Comparison of ENCODE assay signal across 22 cellular contexts in the genomic region with DNA sequence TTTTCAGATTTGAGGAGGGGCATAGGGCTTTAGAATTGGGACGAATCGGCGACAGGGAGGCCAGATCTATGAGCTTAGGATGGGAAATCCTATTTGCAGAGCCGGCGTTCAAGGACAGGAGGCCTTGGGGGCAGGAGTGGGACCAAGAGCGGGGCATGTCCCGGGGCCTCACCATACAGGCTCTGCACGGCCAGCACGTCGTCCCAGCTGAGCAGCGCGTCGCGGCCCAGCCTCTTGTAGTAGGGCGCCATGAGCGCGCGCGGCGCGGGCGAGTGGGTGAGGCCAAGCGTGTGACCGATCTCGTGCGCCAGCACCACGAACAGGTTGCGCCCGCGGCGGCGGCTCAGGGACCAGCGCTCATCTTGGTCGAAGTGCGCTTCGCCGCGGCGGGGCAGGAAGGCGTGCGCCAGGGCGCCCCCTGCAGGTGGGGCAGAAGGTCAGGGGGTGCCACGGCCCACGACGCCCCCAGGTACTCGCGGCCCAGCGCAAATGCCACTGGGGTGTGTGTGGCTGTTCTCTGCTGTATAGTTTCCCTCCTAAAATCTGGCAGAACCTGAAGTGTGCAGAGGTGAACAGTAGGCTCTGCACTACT. TPM values are rescaled to one million over a fixed set of nuclear protein-coding genes. Genes with fewer than 3 reads are reported as not detected.
A peak's percentile ranks its signal among the peaks of the same experiment; 100 is the strongest.
DNase-seq lines count a peak whose midpoint lies in the region; ATAC-seq, FAIRE-seq and TF ChIP-seq lines count a peak whose summit lies in the region.
"Had no signal": no experiment of that assay in that cellular context is flagged by ENCODE, and none has a peak within 500 bp of the region (broad histone marks: within the 10 kb centered on the region; RNA-seq: fewer than 3 reads in every experiment).

No MANE protein-coding gene starts in this region.

- H3K27me3 ChIP-seq in H1 (replicated peaks in 1 of 4; ENCODE audit: control insufficient read depth in 3 of 4, extremely low read depth in 1 of 4, insufficient read depth in 3 of 4, low read length in 3 of 4), result peaks cover 0 to 3% (median 1%) of the 10 kb centered on the region in 4 experiments; a peak in 3 of 7 replicates
- H3K27me3 ChIP-seq: right lobe of liver, tibial artery had no signal

- no peaks in the 10 kb centered on the region for H3K36me3 Mint-ChIP-seq in stimulated activated naive B cell treated with anti-CD40 and anti-IgM and Interleukin-4, amounts not matched to agents 10 μg/mL and 1 μg/mL and 100 μg/mL, for 72 hours
- H3K36me3 Mint-ChIP-seq in activated CD4-positive, alpha-beta T cell treated with anti-CD3 and anti-CD28 coated beads, Interleukin-2, amount 10 ng/mL, durations not matched to agents 7 days and 5 days (ENCODE audit: low read depth), result no peaks in the 10 kb centered on the region
- H3K36me3 Mint-ChIP-seq: CD8-positive, alpha-beta T cell; naive B cell had no signal

- H2BK20ac ChIP-seq in H1 (ENCODE audit: low read length), result no peak overlapping the region

- no peak overlapping the region for H3K4me3 Mint-ChIP-seq in stimulated activated naive B cell treated with anti-CD40 and anti-IgM and Interleukin-4, amounts not matched to agents 10 μg/mL and 1 μg/mL and 100 μg/mL, for 72 hours
- H3K4me3 Mint-ChIP-seq in activated CD4-positive, alpha-beta T cell treated with anti-CD3 and anti-CD28 coated beads, Interleukin-2, amount 10 ng/mL, durations not matched to agents 7 days and 5 days, result no peak overlapping the region
- H3K4me3 Mint-ChIP-seq: CD8-positive, alpha-beta T cell had no signal

- no peak for TF ChIP-seq POLR2A in H1 (IDR thresholded peaks at IDR 0.05; ENCODE audit: control extremely low read depth in 1 of 2, low read depth in 2 of 2, low read length in 2 of 2)

- TF ChIP-seq EP300 in H1 (IDR thresholded peaks at IDR 0.05; ENCODE audit: borderline replicate concordance in 1 of 2, low read depth in 2 of 2, low read length in 2 of 2), result no peak

- H4K8ac ChIP-seq in H1 (ENCODE audit: extremely low read depth, insufficient read depth, low read length), result no peak overlapping the region; the same call in 1 of the 2 replicates

- no peaks in the 10 kb centered on the region for H3K79me1 ChIP-seq in H1 (ENCODE audit: low read depth, low read length)

- H3K4me2 ChIP-seq in H1 (ENCODE audit: insufficient read depth in 1 of 2, low read depth in 2 of 2, low read length in 2 of 2), result no peak overlapping the region

- no peak overlapping the region for H3K4ac ChIP-seq in H1 (replicated peaks; ENCODE audit: insufficient read length, low read depth, low read length)

- H2BK15ac ChIP-seq in H1 (ENCODE audit: low read length), result no peak overlapping the region

- peak overlapping the region; percentile 20 for H3K27ac Mint-ChIP-seq in stimulated activated naive B cell treated with anti-CD40 and anti-IgM and Interleukin-4, amounts not matched to agents 10 μg/mL and 1 μg/mL and 100 μg/mL, for 72 hours
- no peak overlapping the region for H3K27ac Mint-ChIP-seq in activated CD4-positive, alpha-beta T cell treated with anti-CD3 and anti-CD28 coated beads, Interleukin-2, amount 10 ng/mL, durations not matched to agents 7 days and 5 days
- H3K27ac Mint-ChIP-seq: CD8-positive, alpha-beta T cell had no signal

- no peak overlapping the region for H3K18ac ChIP-seq in H1 (ENCODE audit: extremely low read depth, low read length)

- H3K14ac ChIP-seq in H1 (ENCODE audit: insufficient read length), result no peak overlapping the region

- FAIRE-seq in H1 (lab: Jason Lieb, UNC), result no peak

- no peak for TF ChIP-seq RAD21 in H1 (IDR thresholded peaks at IDR 0.05 in 1 of 2, conservative IDR thresholded peaks at IDR 0.05 in 1 of 2; ENCODE audit: low read depth in 2 of 2, low read length in 2 of 2)

- peaks cover 2 to 3% of the 10 kb centered on the region in 2 donors for H3K4me1 Mint-ChIP-seq in stimulated activated naive B cell treated with anti-CD40 and anti-IgM and Interleukin-4, amounts not matched to agents 10 μg/mL and 1 μg/mL and 100 μg/mL, for 72 hours
- H3K4me1 Mint-ChIP-seq in activated CD4-positive, alpha-beta T cell treated with anti-CD3 and anti-CD28 coated beads, Interleukin-2, amount 10 ng/mL, durations not matched to agents 7 days and 5 days, result peaks cover 3% of the 10 kb centered on the region

- peaks cover 20 to 26% of the 10 kb centered on the region in 2 donors for H3K27me3 Mint-ChIP-seq in stimulated activated naive B cell treated with anti-CD40 and anti-IgM and Interleukin-4, amounts not matched to agents 10 μg/mL and 1 μg/mL and 100 μg/mL, for 72 hours
- peaks cover 8% of the 10 kb centered on the region for H3K27me3 Mint-ChIP-seq in activated CD4-positive, alpha-beta T cell treated with anti-CD3 and anti-CD28 coated beads, Interleukin-2, amount 10 ng/mL, durations not matched to agents 7 days and 5 days

- no peak overlapping the region for H3K4me3 ChIP-seq in LNCaP clone FGC (ENCODE audit: low read depth, low read length)
- no peak overlapping the region for H3K4me3 ChIP-seq in H1 (ENCODE audit: extremely low read depth in 1 of 4, insufficient read depth in 2 of 4, low read depth in 3 of 4, low read length in 4 of 4)
- H3K4me3 ChIP-seq: right lobe of liver, tibial artery had no signal

- H3K9me3 Mint-ChIP-seq in stimulated activated naive B cell treated with anti-CD40 and anti-IgM and Interleukin-4, amounts not matched to agents 10 μg/mL and 1 μg/mL and 100 μg/mL, for 72 hours, result no peaks in the 10 kb centered on the region
- no peaks in the 10 kb centered on the region for H3K9me3 Mint-ChIP-seq in activated CD4-positive, alpha-beta T cell treated with anti-CD3 and anti-CD28 coated beads, Interleukin-2, amount 10 ng/mL, durations not matched to agents 7 days and 5 days
- H3K9me3 Mint-ChIP-seq: CD8-positive, alpha-beta T cell; naive B cell had no signal

- no peak overlapping the region for H2AK5ac ChIP-seq in H1 (ENCODE audit: low read depth, low read length)

- peaks cover 5 to 30% (median 12%) of the 10 kb centered on the region in 4 experiments for H3K4me1 ChIP-seq in H1 (replicated peaks in 1 of 4; ENCODE audit: control insufficient read depth in 3 of 4, insufficient read depth in 4 of 4, low read length in 3 of 4)
- H3K4me1 ChIP-seq: right lobe of liver had no signal

- H3K56ac ChIP-seq in H1 (replicated peaks; ENCODE audit: insufficient read length, low read depth, low read length), result no peak overlapping the region

- H4K91ac ChIP-seq in H1 (replicated peaks; ENCODE audit: insufficient read length, low read length), result no peak overlapping the region

- POLR2A ChIA-PET in H1 (lab: Charles Lee; ENCODE audit: partially characterized antibody), result interaction anchor here (0.7 to 1.5 kb wide), 2 partner anchors 32 to 38 kb away, joined by 3 to 5 read pairs; partner anchors contain the start of gene TAF15
- POLR2A ChIA-PET in activated CD4-positive, alpha-beta T cell treated with anti-CD3 and anti-CD28 coated beads, Interleukin-2, amount 10 ng/mL, durations not matched to agents 7 days and 5 days (lab: Charles Lee), result no interaction called here
- POLR2A ChIA-PET in GM10248 (lab: Yijun Ruan, JAX), result no interaction called here

- H3K36me3 ChIP-seq in H1 (ENCODE audit: control insufficient read depth in 2 of 4, insufficient read depth in 4 of 4, low read length in 3 of 4), result no peaks in the 10 kb centered on the region
- H3K36me3 ChIP-seq: right lobe of liver, tibial artery had no signal

- no peak overlapping the region for H2BK120ac ChIP-seq in H1 (replicated peaks; ENCODE audit: low read depth, low read length)

- no peak overlapping the region for H3K27ac ChIP-seq in H1 (ENCODE audit: low read depth, low read length)
- H3K27ac ChIP-seq: right lobe of liver, tibial artery had no signal

- no peak overlapping the region for H3K9ac ChIP-seq in H1 (replicated peaks in 1 of 4; ENCODE audit: extremely low read depth in 1 of 4, low read depth in 3 of 4, low read length in 3 of 4)

- H2BK12ac ChIP-seq in H1 (ENCODE audit: low read depth, low read length), result no peak overlapping the region

- H3K9me3 ChIP-seq in H1 (ENCODE audit: insufficient read depth in 2 of 2, low read depth in 1 of 2, low read length in 1 of 2), result no peaks in the 10 kb centered on the region; a peak in 1 of 4 replicates
- H3K9me3 ChIP-seq: right lobe of liver, tibial artery had no signal

- H3K23me2 ChIP-seq in H1 (ENCODE audit: low read depth, low read length), result no peaks in the 10 kb centered on the region

- DNase-seq in NCI-H82 (lab: John Stamatoyannopoulos, UW), result peak; percentile 44
- no peak for DNase-seq in NCI-H82 treated with DMSO at 0.1 percent for 48 hours (lab: John Stamatoyannopoulos, UW; ENCODE audit: unreplicated experiment)
- no peak for DNase-seq in LNCaP clone FGC (ENCODE audit: low read depth)
- DNase-seq in H1 (ENCODE audit: low read depth in 1 of 2, low spot score in 2 of 2), result no peak
- DNase-seq in stimulated activated naive B cell treated with anti-CD40 and anti-IgM and Interleukin-4, amounts not matched to agents 10 μg/mL and 1 μg/mL and 100 μg/mL, for 72 hours, result no peak
- DNase-seq in activated CD4-positive, alpha-beta T cell treated with anti-CD3 and anti-CD28 coated beads, Interleukin-2, amount 10 ng/mL, durations not matched to agents 7 days and 5 days, result no peak
- no peak for DNase-seq in retina
- no peak for DNase-seq in GM10248 (ENCODE audit: extremely low spot score)
- DNase-seq: anterior cingulate cortex; CD8-positive, alpha-beta T cell; dermis blood vessel endothelial cell; GOT3; left ventricle myocardium superior; naive B cell; NCI-H187; NCI-H526 treated with DMSO at 0.1 percent for 48 hours; SHP77 treated with DMSO at 0.1 percent for 48 hours; stimulated activated CD8-positive, alpha-beta memory T cell treated with anti-CD3 and anti-CD28 coated beads, Interleukin-4, amount 100 ng/mL, for 48 hours; tibial artery had no signal

- no peak for ATAC-seq in stimulated activated naive B cell treated with anti-CD40 and anti-IgM and Interleukin-4, amounts not matched to agents 10 μg/mL and 1 μg/mL and 100 μg/mL, for 72 hours (replicated peaks)
- ATAC-seq: CD8-positive, alpha-beta T cell; left ventricle myocardium superior; right lobe of liver had no signal

- H4K20me1 ChIP-seq in H1 (replicated peaks in 1 of 2; ENCODE audit: control insufficient read depth in 1 of 2, insufficient read depth in 2 of 2, low read length in 2 of 2), result no peaks in the 10 kb centered on the region

- H2AFZ ChIP-seq in H1 (ENCODE audit: low read length), result no peak overlapping the region

- no peak overlapping the region for H4K5ac ChIP-seq in H1 (ENCODE audit: insufficient read length, low read depth, low read length)

- TF ChIP-seq CTCF in LNCaP clone FGC (IDR thresholded peaks at IDR 0.05; ENCODE audit: control insufficient read depth, extremely low read depth, insufficient read depth) (peak; percentile 28; the same call in 1 of the 2 replicates), H1 (IDR thresholded peaks at IDR 0.05; ENCODE audit: control extremely low read depth in 1 of 3, insufficient read depth in 1 of 3, low read depth in 1 of 3, low read length in 3 of 3) (peak; percentile 5 to 60 (median 43); a peak in 2 of 4 replicates), GM10248 (IDR thresholded peaks at IDR 0.05; ENCODE audit: control extremely low read depth, extremely low read depth, low read depth, missing control alignments) (no peak)

- no peak overlapping the region for H3K23ac ChIP-seq in H1 (ENCODE audit: insufficient read length)

- WGBS in H1 (ENCODE audit: extremely low coverage in 1 of 2, insufficient coverage in 1 of 2, insufficient read length in 1 of 2, insufficient replicate concordance in 2 of 2, low coverage in 1 of 2, low lambda C conversion rate in 2 of 2, missing lambda C conversion rate in 1 of 2), 2 experiments, result 96% methylated on average over 46 of the region's 48 CpGs; no CpG with 5 or more reads in 1 of the 2 experiments

- CTCF ChIA-PET in H1 (lab: Charles Lee; ENCODE audit: partially characterized antibody) (interaction anchor here (0.7 to 13.0 kb wide), 9 partner anchors 11 to 86 kb away, joined by 3 to 247 read pairs (median 19); partner anchors contain the start of genes MMP28 and TAF15), GM10248 (lab: Yijun Ruan, JAX) (interaction anchor here (0.9 to 11.0 kb wide), 7 partner anchors 9 to 80 kb away, joined by 3 to 222 read pairs (median 7); partner anchors contain the start of gene TAF15)
- CTCF ChIA-PET in activated CD4-positive, alpha-beta T cell treated with anti-CD3 and anti-CD28 coated beads, Interleukin-2, amount 10 ng/mL, durations not matched to agents 7 days and 5 days (lab: Charles Lee), result interaction anchor here (0.6 to 2.7 kb wide), 8 partner anchors 10 to 458 kb away, joined by 3 to 14 read pairs (median 3); partner anchors contain the start of gene TAF15

- no peaks in the 10 kb centered on the region for H3K79me2 ChIP-seq in H1 (ENCODE audit: control insufficient read depth in 1 of 2, insufficient read depth in 2 of 2, low read length in 2 of 2)

- H2BK5ac ChIP-seq in H1 (ENCODE audit: low read depth, low read length), result no peak overlapping the region

RNA-seq across cellular contexts. Expression of gene C17orf50, which starts 9.3 kb away (rescaled TPM):
- total RNA-seq in H1 (2021; fragmentation: NEBNext Ultra II Directional; extraction: Animal tissue kit (Norgen Biotek cat#: 25700)), result not detected in 2 replicates
- polyA plus RNA-seq in H1 (2011; rRNA removed), result 0.08 and 0.12 TPM in 2 replicates
- polyA plus RNA-seq in H1 (2011; cell fraction: cytosol; rRNA removed), result not detected
- 0.26 TPM for polyA plus RNA-seq in H1 (2011; cell fraction: nucleus; rRNA removed)
- polyA plus RNA-seq in H1 (2012, experiment 1 of 2), result not detected in 4 replicates
- not detected for polyA plus RNA-seq in H1 (2012, experiment 2 of 2)
- polyA plus RNA-seq in H1 (2013, experiment 1 of 2), result 0.06 TPM
- polyA plus RNA-seq in H1 (2013, experiment 2 of 2), result 0.06 TPM
- not detected in 2 replicates for polyA minus RNA-seq in H1 (2011; rRNA and poly(A)+ RNA removed)
- not detected for polyA minus RNA-seq in H1 (2011; cell fraction: cytosol; rRNA and poly(A)+ RNA removed)
- polyA minus RNA-seq in H1 (2011; cell fraction: nucleus; rRNA and poly(A)+ RNA removed), result 0.70 TPM
- total RNA-seq in activated CD4-positive, alpha-beta T cell treated with anti-CD3 and anti-CD28 coated beads, Interleukin-2, amount 10 ng/mL, durations not matched to agents 7 days and 5 days, result not detected
- total RNA-seq: A172; CD8-positive, alpha-beta T cell; dermis blood vessel endothelial cell; fibroblast of lung; left ventricle myocardium superior; right lobe of liver had no signal
- polyA plus RNA-seq: fibroblast of lung had no signal

RNA-seq across cellular contexts. Expression of gene GAS2L2, which starts 17.0 kb away (rescaled TPM):
- 0.13 TPM in 1 of 2 replicates, not detected in the other for total RNA-seq in H1 (2021; fragmentation: NEBNext Ultra II Directional; extraction: Animal tissue kit (Norgen Biotek cat#: 25700))
- 0.09 TPM in 2 replicates for polyA plus RNA-seq in H1 (2011; rRNA removed)
- polyA plus RNA-seq in H1 (2011; cell fraction: cytosol; rRNA removed), result 0.12 TPM
- 0.20 TPM for polyA plus RNA-seq in H1 (2011; cell fraction: nucleus; rRNA removed)
- 0.15 to 0.18 TPM (median 0.17 TPM) in 3 of 4 replicates, not detected in the other for polyA plus RNA-seq in H1 (2012, experiment 1 of 2)
- not detected for polyA plus RNA-seq in H1 (2012, experiment 2 of 2)
- polyA plus RNA-seq in H1 (2013, experiment 1 of 2), result 0.06 TPM
- not detected for polyA plus RNA-seq in H1 (2013, experiment 2 of 2)
- polyA minus RNA-seq in H1 (2011; rRNA and poly(A)+ RNA removed), result 0.06 TPM in 1 of 2 replicates, not detected in the other
- not detected for polyA minus RNA-seq in H1 (2011; cell fraction: cytosol; rRNA and poly(A)+ RNA removed)
- 0.30 TPM for polyA minus RNA-seq in H1 (2011; cell fraction: nucleus; rRNA and poly(A)+ RNA removed)
- not detected for total RNA-seq in activated CD4-positive, alpha-beta T cell treated with anti-CD3 and anti-CD28 coated beads, Interleukin-2, amount 10 ng/mL, durations not matched to agents 7 days and 5 days
- total RNA-seq: A172, fibroblast of lung, right lobe of liver had no signal
- polyA plus RNA-seq: fibroblast of lung had no signal

RNA-seq across cellular contexts. Expression of gene MMP28, which starts 25.4 kb away (rescaled TPM):
- not detected in 2 replicates for total RNA-seq in H1 (2021; fragmentation: NEBNext Ultra II Directional; extraction: Animal tissue kit (Norgen Biotek cat#: 25700))
- 0.06 TPM in 1 of 2 replicates, not detected in the other for polyA plus RNA-seq in H1 (2011; rRNA removed)
- polyA plus RNA-seq in H1 (2011; cell fraction: cytosol; rRNA removed), result not detected
- polyA plus RNA-seq in H1 (2011; cell fraction: nucleus; rRNA removed), result not detected
- polyA plus RNA-seq in H1 (2012, experiment 1 of 2), result not detected in 4 replicates
- polyA plus RNA-seq in H1 (2012, experiment 2 of 2), result not detected
- polyA plus RNA-seq in H1 (2013, experiment 1 of 2), result 0.08 TPM
- polyA plus RNA-seq in H1 (2013, experiment 2 of 2), result not detected
- not detected in 2 replicates for polyA minus RNA-seq in H1 (2011; rRNA and poly(A)+ RNA removed)
- polyA minus RNA-seq in H1 (2011; cell fraction: cytosol; rRNA and poly(A)+ RNA removed), result not detected
- 1.4 TPM for polyA minus RNA-seq in H1 (2011; cell fraction: nucleus; rRNA and poly(A)+ RNA removed)
- total RNA-seq in activated CD4-positive, alpha-beta T cell treated with anti-CD3 and anti-CD28 coated beads, Interleukin-2, amount 10 ng/mL, durations not matched to agents 7 days and 5 days, result not detected

RNA-seq across cellular contexts. Expression of gene RASL10B, which starts 38.6 kb away (rescaled TPM):
- 21.6 and 22.8 TPM in 2 replicates for total RNA-seq in H1 (2021; fragmentation: NEBNext Ultra II Directional; extraction: Animal tissue kit (Norgen Biotek cat#: 25700))
- polyA plus RNA-seq in H1 (2011; rRNA removed), result 17.5 and 21.8 TPM in 2 replicates
- 14.8 TPM for polyA plus RNA-seq in H1 (2011; cell fraction: cytosol; rRNA removed)
- 17.0 TPM for polyA plus RNA-seq in H1 (2011; cell fraction: nucleus; rRNA removed)
- polyA plus RNA-seq in H1 (2012, experiment 1 of 2), result 13.2 to 21.4 TPM (median 17.0 TPM) in 4 replicates
- 18.3 TPM for polyA plus RNA-seq in H1 (2012, experiment 2 of 2)
- 10.4 TPM for polyA plus RNA-seq in H1 (2013, experiment 1 of 2)
- 9.6 TPM for polyA plus RNA-seq in H1 (2013, experiment 2 of 2)
- 16.7 and 18.6 TPM in 2 replicates for polyA minus RNA-seq in H1 (2011; rRNA and poly(A)+ RNA removed)
- polyA minus RNA-seq in H1 (2011; cell fraction: cytosol; rRNA and poly(A)+ RNA removed), result 18.7 TPM
- polyA minus RNA-seq in H1 (2011; cell fraction: nucleus; rRNA and poly(A)+ RNA removed), result 20.7 TPM
- total RNA-seq in activated CD4-positive, alpha-beta T cell treated with anti-CD3 and anti-CD28 coated beads, Interleukin-2, amount 10 ng/mL, durations not matched to agents 7 days and 5 days, result under 1 TPM; 0.15 to 0.37 TPM

RNA-seq across cellular contexts. Expression of gene TAF15, which starts 39.3 kb away (rescaled TPM):
- 323 and 338 TPM in 2 replicates for total RNA-seq in H1 (2021; fragmentation: NEBNext Ultra II Directional; extraction: Animal tissue kit (Norgen Biotek cat#: 25700))
- polyA plus RNA-seq in H1 (2011; rRNA removed), result 62.8 and 80.1 TPM in 2 replicates
- polyA plus RNA-seq in H1 (2011; cell fraction: cytosol; rRNA removed), result 100.0 TPM
- 115 TPM for polyA plus RNA-seq in H1 (2011; cell fraction: nucleus; rRNA removed)
- 333 to 440 TPM (median 380 TPM) in 4 replicates for polyA plus RNA-seq in H1 (2012, experiment 1 of 2)
- 59.6 TPM for polyA plus RNA-seq in H1 (2012, experiment 2 of 2)
- polyA plus RNA-seq in H1 (2013, experiment 1 of 2), result 172 TPM
- 171 TPM for polyA plus RNA-seq in H1 (2013, experiment 2 of 2)
- 88.8 and 170 TPM in 2 replicates for polyA minus RNA-seq in H1 (2011; rRNA and poly(A)+ RNA removed)
- polyA minus RNA-seq in H1 (2011; cell fraction: cytosol; rRNA and poly(A)+ RNA removed), result 94.0 TPM
- polyA minus RNA-seq in H1 (2011; cell fraction: nucleus; rRNA and poly(A)+ RNA removed), result 167 TPM
- 100 to 1,000 TPM; 274 to 311 TPM for total RNA-seq in activated CD4-positive, alpha-beta T cell treated with anti-CD3 and anti-CD28 coated beads, Interleukin-2, amount 10 ng/mL, durations not matched to agents 7 days and 5 days
